ENCODE assay signal across 22 cellular contexts in genomic region chr6:160254467-160255312, GRCh38. TPM values are rescaled to one million over a fixed set of nuclear protein-coding genes. Genes with fewer than 3 reads are reported as not detected.
DNase-seq lines count a peak whose midpoint lies in the region; ATAC-seq and TF ChIP-seq lines count a peak whose summit lies in the region.
"Had no signal": no experiment of that assay in that cellular context is flagged by ENCODE, and none has a peak within 500 bp of the region (broad histone marks: within the 10 kb centered on the region; RNA-seq: fewer than 3 reads in every experiment).

No MANE protein-coding gene starts in this region.

- H3K4me3 ChIP-seq in breast epithelium (no peak overlapping the region), body of pancreas (no peak overlapping the region), left lung (no peak overlapping the region)
- H3K4me3 ChIP-seq: gastrocnemius medialis had no signal

- no peaks in the 10 kb centered on the region for H3K36me3 Mint-ChIP-seq in MCF 10A (ENCODE audit: insufficient read depth, unreplicated experiment)
- H3K36me3 Mint-ChIP-seq: activated naive CD4-positive, alpha-beta T cell treated with anti-CD3 and anti-CD28 coated beads, Interleukin-2, amount 10 ng/mL, durations not matched to agents 7 days and 5 days; naive thymus-derived CD4-positive, alpha-beta T cell had no signal

- POLR2A ChIA-PET in MCF 10A (lab: Yijun Ruan, JAX): no interaction called here

- H3K9me3 ChIP-seq in breast epithelium (no peaks in the 10 kb centered on the region), body of pancreas (no peaks in the 10 kb centered on the region), left lung (no peaks in the 10 kb centered on the region)
- H3K9me3 ChIP-seq: gastrocnemius medialis had no signal

- H3K27ac Mint-ChIP-seq in MCF 10A (ENCODE audit: low read depth, unreplicated experiment): no peak overlapping the region
- H3K27ac Mint-ChIP-seq: activated naive CD4-positive, alpha-beta T cell treated with anti-CD3 and anti-CD28 coated beads, Interleukin-2, amount 10 ng/mL, durations not matched to agents 7 days and 5 days; CD4-positive, alpha-beta T cell; naive thymus-derived CD4-positive, alpha-beta T cell had no signal

- H3K27me3 ChIP-seq in breast epithelium: no peaks in the 10 kb centered on the region
- H3K27me3 ChIP-seq in body of pancreas: no peaks in the 10 kb centered on the region
- no peaks in the 10 kb centered on the region for H3K27me3 ChIP-seq in left lung
- H3K27me3 ChIP-seq: gastrocnemius medialis had no signal

- no peak for TF ChIP-seq CTCF in MCF 10A (IDR thresholded peaks at IDR 0.05; ENCODE audit: unreplicated experiment)
- TF ChIP-seq CTCF in breast epithelium (IDR thresholded peaks at IDR 0.05): no peak
- TF ChIP-seq CTCF in body of pancreas (IDR thresholded peaks at IDR 0.05): peak in 4 of 7 experiments; percentile 16 to 41 (median 29)
- TF ChIP-seq CTCF in left lung (IDR thresholded peaks at IDR 0.05): no peak

- CTCF ChIA-PET in MCF 10A (lab: Yijun Ruan, JAX): no interaction called here

- no peaks in the 10 kb centered on the region for H3K9me3 Mint-ChIP-seq in MCF 10A (ENCODE audit: unreplicated experiment)
- H3K9me3 Mint-ChIP-seq: activated naive CD4-positive, alpha-beta T cell treated with anti-CD3 and anti-CD28 coated beads, Interleukin-2, amount 10 ng/mL, durations not matched to agents 7 days and 5 days; CD4-positive, alpha-beta T cell; naive thymus-derived CD4-positive, alpha-beta T cell had no signal

- peaks cover 10% of the 10 kb centered on the region for H3K4me1 Mint-ChIP-seq in MCF 10A (ENCODE audit: insufficient read depth, unreplicated experiment)
- H3K4me1 Mint-ChIP-seq: activated naive CD4-positive, alpha-beta T cell treated with anti-CD3 and anti-CD28 coated beads, Interleukin-2, amount 10 ng/mL, durations not matched to agents 7 days and 5 days; naive thymus-derived CD4-positive, alpha-beta T cell had no signal

- intact Hi-C loops in MCF 10A (cut with micrococcal nuclease) (no loop called here), breast epithelium (cut with DNase I; ENCODE audit: low total_unique reads) (no loop called here), body of pancreas (cut with DNase I) (no loop called here), left lung (cut with DNase I) (no loop called here)

- no peak overlapping the region for H3K4me3 Mint-ChIP-seq in MCF 10A (ENCODE audit: unreplicated experiment)
- H3K4me3 Mint-ChIP-seq: activated naive CD4-positive, alpha-beta T cell treated with anti-CD3 and anti-CD28 coated beads, Interleukin-2, amount 10 ng/mL, durations not matched to agents 7 days and 5 days; CD4-positive, alpha-beta T cell; naive thymus-derived CD4-positive, alpha-beta T cell had no signal

- no TSS peak for BruUV-seq in MCF 10A (replicated peaks; lab: Mats Ljungman, UMichigan)

- peak; percentile 47 for DNase-seq in MCF 10A (ENCODE audit: unreplicated experiment)
- no peak for DNase-seq in breast epithelium (ENCODE audit: low spot score in 2 of 2)
- DNase-seq in body of pancreas: peak; percentile 35 to 61 (median 52)
- no peak for DNase-seq in left lung
- DNase-seq in activated gamma-delta T cell treated with Interleukin-2 at 50 U/mL for 16 hours: no peak
- no peak for DNase-seq in activated CD4-positive, CD25-positive, alpha-beta regulatory T cell treated with anti-CD3 and anti-CD28 coated beads, Interleukin-2, amount 50 U/mL, for 72 hours
- no peak for DNase-seq in NCI-H1092 (lab: John Stamatoyannopoulos, UW)
- DNase-seq: activated CD8-positive, alpha-beta memory T cell treated with anti-CD3 and anti-CD28 coated beads, Interleukin-2, amount 50 U/mL, for 48 hours; activated naive CD4-positive, alpha-beta T cell treated with anti-CD3 and anti-CD28 coated beads, Interleukin-2, amount 10 ng/mL, durations not matched to agents 7 days and 5 days; CD4-positive, alpha-beta T cell; gastrocnemius medialis; GDM1; naive thymus-derived CD4-positive, alpha-beta T cell; NCI-H2029; NCI-H748 treated with DMSO at 0.1 percent for 48 hours; retina; stimulated activated CD4-positive, alpha-beta T cell treated with anti-CD3 and anti-CD28 coated beads, Interleukin-2, amount 100 ng/mL, for 24 hours; trophoblast cell had no signal

- WGBS in body of pancreas, 2 donors: 44 to 54% methylated on average over 7 of the region's 7 CpGs

- ATAC-seq in body of pancreas: peak; percentile 92
- peak; percentile 93 for ATAC-seq in left lung
- no peak for ATAC-seq in HG02610 (IDR thresholded peaks at IDR 0.05; ENCODE audit: unreplicated experiment)
- ATAC-seq: activated CD4-positive, CD25-positive, alpha-beta regulatory T cell treated with anti-CD3 and anti-CD28 coated beads, Interleukin-2, amount 50 U/mL, for 24 hours; gastrocnemius medialis; naive thymus-derived CD4-positive, alpha-beta T cell had no signal

- no peaks in the 10 kb centered on the region for H3K27me3 Mint-ChIP-seq in MCF 10A (ENCODE audit: insufficient read depth, unreplicated experiment)

- H3K27ac ChIP-seq in breast epithelium: no peak overlapping the region
- peak overlapping the region in 3 of 4 donors; percentile 38 to 73 (median 55) for H3K27ac ChIP-seq in body of pancreas
- H3K27ac ChIP-seq in left lung: no peak overlapping the region
- H3K27ac ChIP-seq: gastrocnemius medialis, HL-60 had no signal

- H3K36me3 ChIP-seq in breast epithelium (no peaks in the 10 kb centered on the region), body of pancreas (replicated peaks in 1 of 2; ENCODE audit: insufficient read depth in 1 of 2, low read depth in 2 of 2) (no peaks in the 10 kb centered on the region), left lung (no peaks in the 10 kb centered on the region)
- H3K36me3 ChIP-seq: gastrocnemius medialis had no signal

- TF ChIP-seq POLR2A in breast epithelium (IDR thresholded peaks at IDR 0.05) (no peak), body of pancreas (IDR thresholded peaks at IDR 0.05) (no peak)

- no peaks in the 10 kb centered on the region for H3K4me1 ChIP-seq in breast epithelium
- H3K4me1 ChIP-seq in body of pancreas: peaks cover 10% of the 10 kb centered on the region
- no peaks in the 10 kb centered on the region for H3K4me1 ChIP-seq in left lung
- H3K4me1 ChIP-seq: gastrocnemius medialis had no signal

RNA-seq across cellular contexts. Expression of gene SLC22A2, which starts 3.9 kb away (rescaled TPM):
- total RNA-seq in MCF 10A (2022) (not detected in 2 replicates), breast epithelium (not detected), body of pancreas (not detected), left lung (not detected)
- total RNA-seq: CD4-positive, alpha-beta T cell; gastrocnemius medialis; naive thymus-derived CD4-positive, alpha-beta T cell; T-helper 1 cell treated with Interleukin-12 subunit alpha and Interleukin-12 subunit beta and Interleukin-4 antibody, amounts not matched to agents 30 ng/mL and 1 ng/mL, for 36 hours had no signal

Comparison
In these comparisons a context has a peak if more than half of its experiments do, and no peak if none do; other contexts are left out.
1. DNase-seq: peak in MCF 10A (single experiment) and body of pancreas (4 of 4); none in breast epithelium (0 of 2), left lung (0 of 2), activated gamma-delta T cell treated with Interleukin-2 at 50 U/mL for 16 hours (single experiment), activated CD4-positive, CD25-positive, alpha-beta regulatory T cell treated with anti-CD3 and anti-CD28 coated beads, Interleukin-2, amount 50 U/mL, for 72 hours (single experiment) and NCI-H1092 (single experiment).
2. CTCF ChIP-seq: peak in body of pancreas (4 of 7); none in MCF 10A (single experiment), breast epithelium (0 of 3) and left lung (0 of 2).
3. H3K27ac ChIP-seq: peak in body of pancreas (3 of 4); none in breast epithelium (0 of 2) and left lung (0 of 2).